12 cellular contexts compared by ENCODE assay signal in genomic region chr14:74080820-74081460, GRCh38.
"Had no signal": no experiment of that assay in that cellular context is flagged by ENCODE, and none has a peak within 500 bp of the region (broad histone marks: within the 10 kb centered on the region; RNA-seq: fewer than 3 reads in every experiment).

No MANE protein-coding gene starts in this region.

- H3K27ac Mint-ChIP-seq: T-cell had no signal

- H3K4me3 ChIP-seq: gastrocnemius medialis, left ventricle myocardium inferior, tibial artery, vagina had no signal

- H3K9me3 ChIP-seq: gastrocnemius medialis, left ventricle myocardium inferior, tibial artery, vagina had no signal

- DNase-seq: activated naive CD4-positive, alpha-beta T cell; aorta; gastrocnemius medialis; left ventricle myocardium inferior; mesenchymal stem cell; nucleus accumbens; stimulated activated CD4-positive, alpha-beta T cell treated with anti-CD3 and anti-CD28 coated beads, Interleukin-1b, Interleukin-23, amount 100 ng/mL, for 48 hours; T-cell; T-helper 9 cell; tibial artery had no signal

- H3K9me3 Mint-ChIP-seq: nephron, T-cell had no signal

- H3K4me3 Mint-ChIP-seq: T-cell had no signal

- H3K27me3 Mint-ChIP-seq: T-cell had no signal

- H3K27me3 ChIP-seq: gastrocnemius medialis, tibial artery, vagina had no signal

- H3K36me3 ChIP-seq: gastrocnemius medialis, left ventricle myocardium inferior, tibial artery, vagina had no signal
